In the genomic region with DNA sequence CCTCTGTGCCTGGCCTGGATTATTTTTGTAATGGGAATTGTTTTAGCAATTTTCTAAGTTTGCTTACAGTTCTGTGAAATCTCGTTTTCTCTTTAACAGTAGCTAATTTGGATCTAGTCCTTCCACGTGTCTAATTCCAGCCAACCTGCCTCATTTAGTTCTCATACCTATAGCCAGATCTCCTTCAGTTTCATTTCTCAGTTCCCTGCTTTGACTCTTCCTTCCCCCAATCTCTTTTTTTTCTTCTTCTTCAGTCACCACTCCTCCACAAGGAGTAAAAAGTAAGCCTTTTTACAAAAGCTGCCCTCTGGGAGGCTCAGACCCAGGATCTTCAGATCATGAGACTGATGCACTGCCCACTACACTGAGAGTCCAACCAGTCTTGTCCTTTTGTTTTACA, we compare ENCODE assay signal across 9 cellular contexts. TPM values are rescaled to one million over a fixed set of nuclear protein-coding genes. Genes with fewer than 3 reads are reported as not detected.
A peak's percentile ranks its signal among the peaks of the same experiment; 100 is the strongest.
DNase-seq lines count a peak whose midpoint lies in the region; ATAC-seq and TF ChIP-seq lines count a peak whose summit lies in the region.
"Had no signal": no experiment of that assay in that cellular context is flagged by ENCODE, and none has a peak within 500 bp of the region (broad histone marks: within the 10 kb centered on the region; RNA-seq: fewer than 3 reads in every experiment).

No MANE protein-coding gene starts in this region.

- H3K27me3 ChIP-seq in breast epithelium = no peaks in the 10 kb centered on the region

- no peaks in the 10 kb centered on the region for H3K4me1 ChIP-seq in breast epithelium

- H3K4me1 Mint-ChIP-seq in MCF 10A (ENCODE audit: insufficient read depth, unreplicated experiment) = peaks cover 11% of the 10 kb centered on the region
- H3K4me1 Mint-ChIP-seq in stimulated activated naive CD8-positive, alpha-beta T cell treated with anti-CD3 and anti-CD28 coated beads, Interleukin-15, amount 100 ng/mL, for 72 hours = peaks cover 67% of the 10 kb centered on the region

- no peaks in the 10 kb centered on the region for H3K27me3 Mint-ChIP-seq in MCF 10A (ENCODE audit: insufficient read depth, unreplicated experiment)
- no peaks in the 10 kb centered on the region for H3K27me3 Mint-ChIP-seq in stimulated activated naive CD8-positive, alpha-beta T cell treated with anti-CD3 and anti-CD28 coated beads, Interleukin-15, amount 100 ng/mL, for 72 hours

- TF ChIP-seq POLR2A in breast epithelium (IDR thresholded peaks at IDR 0.05) = no peak

- peak overlapping the region in 1 of 3 donors; percentile 86 for H3K4me3 ChIP-seq in breast epithelium

- no peaks in the 10 kb centered on the region for H3K9me3 Mint-ChIP-seq in MCF 10A (ENCODE audit: unreplicated experiment)
- no peaks in the 10 kb centered on the region for H3K9me3 Mint-ChIP-seq in stimulated activated naive CD8-positive, alpha-beta T cell treated with anti-CD3 and anti-CD28 coated beads, Interleukin-15, amount 100 ng/mL, for 72 hours
- H3K9me3 Mint-ChIP-seq: CD14-positive monocyte had no signal

- intact Hi-C loops in MCF 10A (cut with micrococcal nuclease) = no loop called here
- intact Hi-C loops in breast epithelium (cut with DNase I; ENCODE audit: low total_unique reads) = loop anchor here (10.0 kb wide), 1 partner anchor 253 kb away; a partner anchor contains a TSS

- H3K9me3 ChIP-seq in breast epithelium = no peaks in the 10 kb centered on the region

- peak overlapping the region; percentile 92 for H3K4me3 Mint-ChIP-seq in MCF 10A (ENCODE audit: unreplicated experiment)
- H3K4me3 Mint-ChIP-seq in stimulated activated naive CD8-positive, alpha-beta T cell treated with anti-CD3 and anti-CD28 coated beads, Interleukin-15, amount 100 ng/mL, for 72 hours = peak overlapping the region; percentile 54 to 75

- no peak for ATAC-seq in stimulated activated naive CD8-positive, alpha-beta T cell treated with anti-CD3 and anti-CD28 coated beads, Interleukin-15, amount 100 ng/mL, for 72 hours
- no peak for ATAC-seq in GM18520 (IDR thresholded peaks at IDR 0.05; ENCODE audit: unreplicated experiment)
- no peak for ATAC-seq in GM18517 (IDR thresholded peaks at IDR 0.05; ENCODE audit: unreplicated experiment)

- peak overlapping the region in 1 of 2 donors; percentile 93 for H3K27ac ChIP-seq in breast epithelium
- peak overlapping the region; percentile 79 for H3K27ac ChIP-seq in RWPE1
- peak overlapping the region; percentile 70 for H3K27ac ChIP-seq in epithelial cell of prostate

- BruUV-seq in MCF 10A (replicated peaks; lab: Mats Ljungman, UMichigan) = no TSS peak

- CTCF ChIA-PET in MCF 10A (lab: Yijun Ruan, JAX) (interaction anchor here (0.6 to 10.7 kb wide), 10 partner anchors 9 to 712 kb away, joined by 3 to 247 read pairs (median 6); a partner anchor contains a TSS), RWPE1 (lab: Yijun Ruan, JAX) (interaction anchor here (0.7 to 1.7 kb wide), 3 partner anchors 10 to 79 kb away, joined by 3 to 9 read pairs (median 7); no protein-coding TSS in a partner anchor)

- no peaks in the 10 kb centered on the region for H3K36me3 ChIP-seq in breast epithelium

- H3K36me3 Mint-ChIP-seq in MCF 10A (ENCODE audit: insufficient read depth, unreplicated experiment) = peaks cover 34% of the 10 kb centered on the region

- peak overlapping the region; percentile 95 for H3K27ac Mint-ChIP-seq in MCF 10A (ENCODE audit: low read depth, unreplicated experiment)
- H3K27ac Mint-ChIP-seq in stimulated activated naive CD8-positive, alpha-beta T cell treated with anti-CD3 and anti-CD28 coated beads, Interleukin-15, amount 100 ng/mL, for 72 hours = peak overlapping the region in 1 of 2 donors; percentile 24

- TF ChIP-seq CTCF in MCF 10A (IDR thresholded peaks at IDR 0.05; ENCODE audit: unreplicated experiment) (no peak), breast epithelium (IDR thresholded peaks at IDR 0.05) (no peak), RWPE1 (conservative IDR thresholded peaks at IDR 0.05; ENCODE audit: low read depth) (no peak)

- no peak for DNase-seq in MCF 10A (ENCODE audit: unreplicated experiment)
- DNase-seq in breast epithelium (ENCODE audit: low spot score in 2 of 2) = no peak
- no peak for DNase-seq in RWPE1 (ENCODE audit: low spot score)
- no peak for DNase-seq in epithelial cell of prostate (ENCODE audit: low read depth, low spot score)
- DNase-seq in stimulated activated naive CD8-positive, alpha-beta T cell treated with anti-CD3 and anti-CD28 coated beads, Interleukin-15, amount 100 ng/mL, for 72 hours = no peak
- DNase-seq in medulla oblongata (ENCODE audit: extremely low spot score) = no peak

- POLR2A ChIA-PET in MCF 10A (lab: Yijun Ruan, JAX) = interaction anchor here (0.7 to 1.3 kb wide), 7 partner anchors 10 to 292 kb away, joined by 5 to 9 read pairs (median 8); a partner anchor contains a TSS
- POLR2A ChIA-PET in RWPE1 (lab: Yijun Ruan, JAX; ENCODE audit: low non-redundant PET) = interaction anchor here (1.2 kb wide), 1 partner anchor 9 kb away, joined by 3 read pairs; no protein-coding TSS in a partner anchor

RNA-seq across cellular contexts. Expression of a gene that starts 1.4 kb away (rescaled TPM):
- total RNA-seq in MCF 10A (2022) (16.8 and 22.4 TPM in 2 replicates), breast epithelium (10 to 100 TPM; 13.6 to 22.1 (median 21.0) TPM)

RNA-seq across cellular contexts. Expression of a gene that starts 6.0 kb away (rescaled TPM):
- total RNA-seq in MCF 10A (2022) = 1.8 and 2.1 TPM in 2 replicates
- total RNA-seq in breast epithelium = 1 to 10 TPM in 1 of 3 donors, under 1 TPM in 2; 0.48 to 1.2 (median 0.66) TPM

RNA-seq across cellular contexts. Expression of a gene that starts 10.1 kb away (rescaled TPM):
- total RNA-seq in MCF 10A (2022) (89.2 and 95.7 TPM in 2 replicates), breast epithelium (100 to 1,000 TPM in 2 of 3 donors, 10 to 100 TPM in 1; 30.9 to 172 (median 149) TPM)

RNA-seq across cellular contexts. Expression of a gene that starts 21.1 kb away (rescaled TPM):
- not detected in 2 replicates for total RNA-seq in MCF 10A (2022)
- total RNA-seq in breast epithelium = under 1 TPM; 0.66 to 0.96 (median 0.73) TPM
